In genomic region chr4:3852751-3853150, GRCh38 we compare ENCODE assay signal across 6 cellular contexts.
"Had no signal": no experiment of that assay in that cellular context is flagged by ENCODE, and none has a peak within 500 bp of the region (broad histone marks: within the 10 kb centered on the region; RNA-seq: fewer than 3 reads in every experiment).

No MANE protein-coding gene starts in this region.

- FAIRE-seq: H1, H54, HTR-8/SVneo had no signal

- H2AFZ ChIP-seq: GM23338 had no signal

- H3K4me2 ChIP-seq: GM23338 had no signal

- H3K4me3 ChIP-seq: GM23338 had no signal

- DNase-seq: HCEC 1CT, IMR-90 had no signal
